In genomic region chr7:2166625-2167280, GRCh38 we compare ENCODE assay signal across 14 cellular contexts.
A peak's percentile ranks its signal among the peaks of the same experiment; 100 is the strongest.
DNase-seq lines count a peak whose midpoint lies in the region; ATAC-seq and TF ChIP-seq lines count a peak whose summit lies in the region.
"Had no signal": no experiment of that assay in that cellular context is flagged by ENCODE, and none has a peak within 500 bp of the region (broad histone marks: within the 10 kb centered on the region; RNA-seq: fewer than 3 reads in every experiment).

No MANE protein-coding gene starts in this region.

- peaks cover 21% of the 10 kb centered on the region for H3K4me1 Mint-ChIP-seq in endodermal cell

- no peak for TF ChIP-seq CTCF in SK-N-SH (IDR thresholded peaks at IDR 0.05)
- no peak for TF ChIP-seq CTCF in endodermal cell (conservative IDR thresholded peaks at IDR 0.05)
- TF ChIP-seq CTCF in tibial nerve (IDR thresholded peaks at IDR 0.05), result no peak

- no peak overlapping the region for H3K4me3 ChIP-seq in SK-N-SH (ENCODE audit: low read depth in 2 of 2, low read length in 1 of 2)
- H3K4me3 ChIP-seq in endodermal cell (ENCODE audit: low read length), result no peak overlapping the region
- H3K4me3 ChIP-seq in tibial nerve, result no peak overlapping the region
- H3K4me3 ChIP-seq: transverse colon had no signal

- peaks cover 37% of the 10 kb centered on the region for H3K36me3 Mint-ChIP-seq in endodermal cell (ENCODE audit: low read depth)

- no peaks in the 10 kb centered on the region for H3F3A ChIP-seq in SK-N-SH (replicated peaks; ENCODE audit: insufficient read depth)

- H3K36me3 ChIP-seq in SK-N-SH (replicated peaks in 1 of 2; ENCODE audit: control insufficient read depth in 1 of 2, insufficient read depth in 2 of 2, low read length in 1 of 2), result no peaks in the 10 kb centered on the region
- H3K36me3 ChIP-seq in endodermal cell (ENCODE audit: control insufficient read depth, insufficient read depth, low read length), result peaks cover 20% of the 10 kb centered on the region
- H3K36me3 ChIP-seq in tibial nerve, result peaks cover 0 to 25% (median 0%) of the 10 kb centered on the region in 3 donors
- H3K36me3 ChIP-seq: transverse colon had no signal

- DNase-seq in SK-N-SH, result peak; percentile 49
- peak; percentile 43 for DNase-seq in endodermal cell
- DNase-seq in mesenteric fat pad (ENCODE audit: low spot score), result peak; percentile 80
- no peak for DNase-seq in tibial nerve (ENCODE audit: low spot score in 2 of 2)
- DNase-seq in erythroblast (lab: John Stamatoyannopoulos, UW), result no peak
- DNase-seq: activated CD4-positive, alpha-beta T cell treated with anti-CD3 and anti-CD28 coated beads, Interleukin-2, amount 50 U/mL, for 48 hours; CD4-positive, alpha-beta memory T cell; dermis blood vessel endothelial cell; NCI-H2107; stimulated activated CD4-positive, alpha-beta T cell treated with anti-CD3 and anti-CD28 coated beads, Interleukin-2, amount 100 ng/mL, for 24 hours; transverse colon had no signal

- H3K4me1 ChIP-seq in SK-N-SH (ENCODE audit: control insufficient read depth in 1 of 2, insufficient read depth in 2 of 2, low read depth in 1 of 2, low read length in 1 of 2) (peaks cover 0 to 56% of the 10 kb centered on the region in 2 experiments; a peak in 2 of 4 replicates), endodermal cell (ENCODE audit: control insufficient read depth, insufficient read depth, low read length) (peaks cover 6% of the 10 kb centered on the region), tibial nerve (peaks cover 0 to 30% (median 5%) of the 10 kb centered on the region in 4 donors)

- H3K9me3 Mint-ChIP-seq in endodermal cell, result peaks cover 4% of the 10 kb centered on the region
- H3K9me3 Mint-ChIP-seq: CD4-positive, alpha-beta memory T cell had no signal

- H3K27me3 ChIP-seq in SK-N-SH (ENCODE audit: insufficient read depth) (no peaks in the 10 kb centered on the region), endodermal cell (ENCODE audit: control insufficient read depth, insufficient read depth, low read length, poor library complexity, severe bottlenecking) (no peaks in the 10 kb centered on the region), tibial nerve (no peaks in the 10 kb centered on the region)
- H3K27me3 ChIP-seq: transverse colon had no signal

- TF ChIP-seq EP300 in SK-N-SH (IDR thresholded peaks at IDR 0.05; ENCODE audit: borderline replicate concordance in 1 of 2, low read depth in 1 of 2, low read length in 1 of 2) (no peak), tibial nerve (IDR thresholded peaks at IDR 0.05) (no peak)

- no peak overlapping the region for H3K4me3 Mint-ChIP-seq in endodermal cell
- H3K4me3 Mint-ChIP-seq: CD4-positive, alpha-beta memory T cell had no signal

- no peak for ATAC-seq in SK-N-SH treated with all-trans-retinoic acid at 6 μM for 48 hours
- no peak for ATAC-seq in HG02798 (IDR thresholded peaks at IDR 0.05; ENCODE audit: poor library complexity, unreplicated experiment)

- no peak overlapping the region for H3K4me2 ChIP-seq in SK-N-SH

- no peak overlapping the region for H3K9ac ChIP-seq in SK-N-SH
- no peak overlapping the region for H3K9ac ChIP-seq in endodermal cell (ENCODE audit: extremely low read depth, low read length, poor library complexity, severe bottlenecking)

- WGBS in SK-N-SH (ENCODE audit: low lambda C conversion rate), result 95% methylated on average over 22 of the region's 25 CpGs
- WGBS in endodermal cell (ENCODE audit: insufficient coverage in 1 of 2, insufficient read length in 1 of 2), 2 experiments, result 91 to 94% methylated on average over 21 to 25 of the region's 25 CpGs
- 81 to 92% methylated on average over 20 to 23 of the region's 25 CpGs for WGBS in tibial nerve, 2 donors

- H4K20me1 ChIP-seq in SK-N-SH (ENCODE audit: insufficient read depth), result no peaks in the 10 kb centered on the region

- H3K9me2 ChIP-seq in SK-N-SH, result no peaks in the 10 kb centered on the region

- no peak for TF ChIP-seq RAD21 in SK-N-SH (IDR thresholded peaks at IDR 0.05; ENCODE audit: low read length)

- H3K9me3 ChIP-seq in SK-N-SH (no peaks in the 10 kb centered on the region), endodermal cell (ENCODE audit: control insufficient read depth, low read length) (no peaks in the 10 kb centered on the region), tibial nerve (no peaks in the 10 kb centered on the region)
- H3K9me3 ChIP-seq: transverse colon had no signal

- H3K27ac ChIP-seq in SK-N-SH (ENCODE audit: low read depth in 2 of 2, low read length in 1 of 2) (no peak overlapping the region; a peak in 1 of 4 replicates), endodermal cell (ENCODE audit: low read depth, low read length) (no peak overlapping the region), temporal lobe (ENCODE audit: low read depth, low read length) (peak overlapping the region; percentile 67), tibial nerve (peak overlapping the region in 2 of 4 donors; percentile 34 to 54)

- peaks cover 1% of the 10 kb centered on the region; the same call in 1 of the 2 replicates for H3K79me2 ChIP-seq in SK-N-SH (ENCODE audit: insufficient read depth)

- POLR2A ChIA-PET in SK-N-SH (lab: Yijun Ruan, JAX), result no interaction called here

- peak overlapping the region; percentile 77 for H3K27ac Mint-ChIP-seq in endodermal cell
- H3K27ac Mint-ChIP-seq: CD4-positive, alpha-beta memory T cell had no signal

- H3K27me3 Mint-ChIP-seq in endodermal cell (ENCODE audit: insufficient read depth), result no peaks in the 10 kb centered on the region
- H3K27me3 Mint-ChIP-seq: CD4-positive, alpha-beta memory T cell had no signal

- H2AFZ ChIP-seq in SK-N-SH (ENCODE audit: low read depth), result no peak overlapping the region

- TF ChIP-seq POLR2A in tibial nerve (IDR thresholded peaks at IDR 0.05) (no peak), erythroblast (IDR thresholded peaks at IDR 0.05; ENCODE audit: low read length) (no peak)

- CTCF ChIA-PET in SK-N-SH (lab: Yijun Ruan, JAX), result interaction anchor here (0.9 to 1.8 kb wide), 6 partner anchors 9 to 588 kb away, joined by 3 to 8 read pairs (median 3); no protein-coding TSS in a partner anchor

TF ChIP-seq in SK-N-SH, 30 proteins besides CTCF, POLR2A, EP300 and RAD21:
- no peak for TF ChIP-seq RFX5 (IDR thresholded peaks at IDR 0.05; ENCODE audit: low read length)
- TF ChIP-seq NRF1 (IDR thresholded peaks at IDR 0.05; ENCODE audit: low read depth, low read length), result no peak
- no peak for TF ChIP-seq ZBTB33 (IDR thresholded peaks at IDR 0.05; ENCODE audit: borderline replicate concordance, low read depth)
- no peak for TF ChIP-seq RCOR1 (IDR thresholded peaks at IDR 0.05; ENCODE audit: low read length)
- no peak for TF ChIP-seq JUND (IDR thresholded peaks at IDR 0.05)

TF ChIP-seq in SK-N-SH treated with all-trans-retinoic acid at 6 μM for 48 hours, 23 proteins besides CTCF, POLR2A, EP300 and RAD21:
- TF ChIP-seq BACH2 (CRISPR knock-in tag; IDR thresholded peaks at IDR 0.05; ENCODE audit: borderline replicate concordance) (no peak), POU6F1 (CRISPR knock-in tag; IDR thresholded peaks at IDR 0.05; ENCODE audit: borderline replicate concordance, low read depth) (no peak), ZNF8 (CRISPR knock-in tag; IDR thresholded peaks at IDR 0.05) (no peak), GLIS3 (CRISPR knock-in tag; IDR thresholded peaks at IDR 0.05) (no peak), SNAI2 (CRISPR knock-in tag; IDR thresholded peaks at IDR 0.05) (no peak), CSDC2 (CRISPR knock-in tag; IDR thresholded peaks at IDR 0.05) (no peak), ISL1 (CRISPR knock-in tag; IDR thresholded peaks at IDR 0.05) (no peak), ZFP30 (CRISPR knock-in tag; IDR thresholded peaks at IDR 0.05) (no peak), TOX (CRISPR knock-in tag; IDR thresholded peaks at IDR 0.05; ENCODE audit: borderline replicate concordance) (no peak), CSRNP3 (CRISPR knock-in tag; IDR thresholded peaks at IDR 0.05) (no peak), TCF4 (CRISPR knock-in tag; IDR thresholded peaks at IDR 0.05; ENCODE audit: borderline replicate concordance) (no peak)

Comparison
In these comparisons a context has a peak if more than half of its experiments do, and no peak if none do; other contexts are left out.
1. DNase-seq: peak in SK-N-SH (single experiment), endodermal cell (single experiment) and mesenteric fat pad (single experiment); none in tibial nerve (0 of 2) and erythroblast (0 of 2).